In genomic region chr10:111865550-111865949, GRCh38 we compare ENCODE assay signal across 37 cellular contexts.
DNase-seq lines count a peak whose midpoint lies in the region; ATAC-seq, FAIRE-seq and TF ChIP-seq lines count a peak whose summit lies in the region.
"Had no signal": no experiment of that assay in that cellular context is flagged by ENCODE, and none has a peak within 500 bp of the region (broad histone marks: within the 10 kb centered on the region; RNA-seq: fewer than 3 reads in every experiment).

No MANE protein-coding gene starts in this region.

- no peak for TF ChIP-seq POLR2A in H1 (IDR thresholded peaks at IDR 0.05; ENCODE audit: control extremely low read depth in 1 of 2, low read depth in 2 of 2, low read length in 2 of 2)
- no peak for TF ChIP-seq POLR2A in esophagus muscularis mucosa (IDR thresholded peaks at IDR 0.05; ENCODE audit: low read depth)

- H3K79me1 ChIP-seq in H1 (ENCODE audit: low read depth, low read length) (no peaks in the 10 kb centered on the region), mesendoderm (ENCODE audit: low read length) (no peaks in the 10 kb centered on the region)

- H4K5ac ChIP-seq in H1 (ENCODE audit: insufficient read length, low read depth, low read length) (no peak overlapping the region), mesendoderm (ENCODE audit: low read length) (no peak overlapping the region)

- no peak overlapping the region for H4K8ac ChIP-seq in H1 (ENCODE audit: extremely low read depth, insufficient read depth, low read length)
- H4K8ac ChIP-seq in mesendoderm (ENCODE audit: low read depth, low read length) = no peak overlapping the region

- 95% methylated on average over 3 of the region's 3 CpGs; no CpG with 5 or more reads in 1 of the 2 experiments for WGBS in H1 (ENCODE audit: extremely low coverage in 1 of 2, insufficient coverage in 1 of 2, insufficient read length in 1 of 2, insufficient replicate concordance in 2 of 2, low coverage in 1 of 2, low lambda C conversion rate in 2 of 2, missing lambda C conversion rate in 1 of 2), 2 experiments
- 71% methylated on average over 3 of the region's 3 CpGs for WGBS in esophagus muscularis mucosa
- WGBS in mesendoderm (ENCODE audit: extremely low coverage, insufficient coverage, low lambda C conversion rate) = no CpG with 5 or more reads among the region's 3 CpGs

- H2BK120ac ChIP-seq in H1 (replicated peaks; ENCODE audit: low read depth, low read length) (no peak overlapping the region), mesendoderm (ENCODE audit: low read depth, low read length) (no peak overlapping the region)

- ATAC-seq in GM23338 (no peak), HG03108 (IDR thresholded peaks at IDR 0.05; ENCODE audit: unreplicated experiment) (no peak)
- ATAC-seq: A549; CD8-positive, alpha-beta T cell had no signal

- H3K4me3 ChIP-seq in GM23338 (no peak overlapping the region), H1 (ENCODE audit: extremely low read depth in 1 of 4, insufficient read depth in 2 of 4, low read depth in 3 of 4, low read length in 4 of 4) (no peak overlapping the region), esophagus muscularis mucosa (no peak overlapping the region), mesendoderm (ENCODE audit: low read length) (no peak overlapping the region)
- H3K4me3 ChIP-seq: A549; BLaER1; BLaER1 treated with 17β-estradiol and CSF1 and Interleukin-3, amounts not matched to agents 10 nM and 100 nM had no signal

- H2AFZ ChIP-seq in GM23338 (0 out of 2 replicates have a peak overlapping the region, but pooled peaks have one; percentile 23), H1 (ENCODE audit: low read length) (peak overlapping the region; percentile 25; the same call in 1 of the 2 replicates)

- H2BK15ac ChIP-seq in H1 (ENCODE audit: low read length) = no peak overlapping the region
- no peak overlapping the region for H2BK15ac ChIP-seq in mesendoderm (replicated peaks; ENCODE audit: low read depth)

- H3K27ac Mint-ChIP-seq in GM23338 = no peak overlapping the region
- H3K27ac Mint-ChIP-seq: B cell; CD14-positive monocyte; CD4-positive, alpha-beta memory T cell; CD4-positive, alpha-beta T cell; CD4-positive, CD25-positive, alpha-beta regulatory T cell; CD8-positive, alpha-beta memory T cell; CD8-positive, alpha-beta T cell had no signal

- TF ChIP-seq CTCF in GM23338 (conservative IDR thresholded peaks at IDR 0.05; ENCODE audit: low read depth in 2 of 2) = no peak
- no peak for TF ChIP-seq CTCF in H1 (IDR thresholded peaks at IDR 0.05; ENCODE audit: control extremely low read depth in 1 of 3, insufficient read depth in 1 of 3, low read depth in 1 of 3, low read length in 3 of 3)
- no peak for TF ChIP-seq CTCF in esophagus muscularis mucosa (IDR thresholded peaks at IDR 0.05)

- H3K18ac ChIP-seq in H1 (ENCODE audit: extremely low read depth, low read length) = no peak overlapping the region
- no peak overlapping the region for H3K18ac ChIP-seq in mesendoderm (ENCODE audit: low read length)

- no peak overlapping the region for H3K4me3 Mint-ChIP-seq in GM23338
- H3K4me3 Mint-ChIP-seq: B cell; CD14-positive monocyte; CD4-positive, alpha-beta memory T cell; CD4-positive, alpha-beta T cell; CD4-positive, CD25-positive, alpha-beta regulatory T cell; CD8-positive, alpha-beta memory T cell; CD8-positive, alpha-beta T cell had no signal

- peaks cover 4% of the 10 kb centered on the region; the same call in 2 of the 3 replicates for H3K9me3 Mint-ChIP-seq in GM23338
- H3K9me3 Mint-ChIP-seq: CD4-positive, alpha-beta T cell had no signal

- H3K36me3 ChIP-seq in GM23338 (ENCODE audit: insufficient read depth) (no peaks in the 10 kb centered on the region), H1 (ENCODE audit: control insufficient read depth in 2 of 4, insufficient read depth in 4 of 4, low read length in 3 of 4) (no peaks in the 10 kb centered on the region), esophagus muscularis mucosa (no peaks in the 10 kb centered on the region), mesendoderm (ENCODE audit: control insufficient read depth, insufficient read depth, low read length) (no peaks in the 10 kb centered on the region)
- H3K36me3 ChIP-seq: BE2C; BLaER1; BLaER1 treated with 17β-estradiol and CSF1 and Interleukin-3, amounts not matched to agents 10 nM and 100 nM had no signal

- no peak overlapping the region for H2BK12ac ChIP-seq in H1 (ENCODE audit: low read depth, low read length)

- no peak overlapping the region for H3K9ac ChIP-seq in H1 (replicated peaks in 1 of 4; ENCODE audit: extremely low read depth in 1 of 4, low read depth in 3 of 4, low read length in 3 of 4)
- no peak overlapping the region for H3K9ac ChIP-seq in mesendoderm (ENCODE audit: low read length)
- H3K9ac ChIP-seq: BLaER1; BLaER1 treated with 17β-estradiol and CSF1 and Interleukin-3, amounts not matched to agents 10 nM and 100 nM had no signal

- POLR2A ChIA-PET in H1 (lab: Charles Lee; ENCODE audit: partially characterized antibody) = no interaction called here

- H3K27ac ChIP-seq in GM23338 (ENCODE audit: low read depth) = no peak overlapping the region
- no peak overlapping the region for H3K27ac ChIP-seq in H1 (ENCODE audit: low read depth, low read length)
- H3K27ac ChIP-seq in esophagus muscularis mucosa (replicated peaks in 1 of 4) = no peak overlapping the region
- H3K27ac ChIP-seq in mesendoderm (ENCODE audit: low read depth, low read length) = no peak overlapping the region
- H3K27ac ChIP-seq: 22Rv1; A549; BLaER1; BLaER1 treated with 17β-estradiol and CSF1 and Interleukin-3, amounts not matched to agents 10 nM and 100 nM; C4-2B had no signal

- peaks cover 0 to 4% of the 10 kb centered on the region in 2 experiments; a peak in 1 of 4 replicates for H3K9me3 ChIP-seq in H1 (ENCODE audit: insufficient read depth in 2 of 2, low read depth in 1 of 2, low read length in 1 of 2)
- H3K9me3 ChIP-seq in esophagus muscularis mucosa = no peaks in the 10 kb centered on the region
- H3K9me3 ChIP-seq: A549, BE2C, Caco-2 had no signal

- no peak for FAIRE-seq in H1 (lab: Jason Lieb, UNC)
- FAIRE-seq: A204.1, A549, D721Med had no signal

- no peaks in the 10 kb centered on the region for H4K20me1 ChIP-seq in GM23338 (replicated peaks; ENCODE audit: insufficient read depth)
- no peaks in the 10 kb centered on the region for H4K20me1 ChIP-seq in H1 (replicated peaks in 1 of 2; ENCODE audit: control insufficient read depth in 1 of 2, insufficient read depth in 2 of 2, low read length in 2 of 2)
- H4K20me1 ChIP-seq: BLaER1; BLaER1 treated with 17β-estradiol and CSF1 and Interleukin-3, amounts not matched to agents 10 nM and 100 nM had no signal

- no peaks in the 10 kb centered on the region for H3K79me2 ChIP-seq in GM23338 (replicated peaks; ENCODE audit: insufficient read depth)
- H3K79me2 ChIP-seq in H1 (ENCODE audit: control insufficient read depth in 1 of 2, insufficient read depth in 2 of 2, low read length in 2 of 2) = no peaks in the 10 kb centered on the region
- no peaks in the 10 kb centered on the region for H3K79me2 ChIP-seq in mesendoderm (ENCODE audit: control insufficient read depth, insufficient read depth, low read length)

- H3K9me2 ChIP-seq in GM23338 (ENCODE audit: insufficient read depth) = peaks cover 18% of the 10 kb centered on the region; the same call in 1 of the 2 replicates

- TF ChIP-seq RAD21 in H1 (IDR thresholded peaks at IDR 0.05 in 1 of 2, conservative IDR thresholded peaks at IDR 0.05 in 1 of 2; ENCODE audit: low read depth in 2 of 2, low read length in 2 of 2) = no peak

- H2AK5ac ChIP-seq in H1 (ENCODE audit: low read depth, low read length) (no peak overlapping the region), mesendoderm (ENCODE audit: low read length) (no peak overlapping the region)

- H2BK20ac ChIP-seq in H1 (ENCODE audit: low read length) = no peak overlapping the region; the same call in 1 of the 2 replicates

- intact Hi-C loops in esophagus muscularis mucosa (cut with DNase I) = no loop called here

- H3K27me3 Mint-ChIP-seq in GM23338 (ENCODE audit: insufficient read depth, low read depth, poor library complexity) = peaks cover 3% of the 10 kb centered on the region
- H3K27me3 Mint-ChIP-seq: CD4-positive, alpha-beta T cell had no signal

- TF ChIP-seq EP300 in H1 (IDR thresholded peaks at IDR 0.05; ENCODE audit: borderline replicate concordance in 1 of 2, low read depth in 2 of 2, low read length in 2 of 2) (no peak), esophagus muscularis mucosa (IDR thresholded peaks at IDR 0.05) (no peak)

- DNase-seq in GM23338 (ENCODE audit: low spot score) (no peak), H1 (ENCODE audit: low read depth in 1 of 2, low spot score in 2 of 2) (no peak), esophagus muscularis mucosa (ENCODE audit: extremely low spot score) (peak; percentile 53), mesendoderm (peak; percentile 75), KG1 (lab: John Stamatoyannopoulos, UW) (no peak), AG08395 (ENCODE audit: low spot score) (no peak), NCI-H2196 (lab: John Stamatoyannopoulos, UW; ENCODE audit: unreplicated experiment) (no peak)
- DNase-seq: 8988T; ACHN; AML-193; BE2C; C1 segment of cervical spinal cord; Caco-2; Calu3; CD4-positive, alpha-beta memory T cell; CD4-positive, alpha-beta T cell; CD4-positive, CD25-positive, alpha-beta regulatory T cell; CD8-positive, alpha-beta memory T cell; CD8-positive, alpha-beta T cell; COR-L47; DMS 273 treated with DMSO at 0.1 percent for 48 hours; DMS153; DMS53; DMS79; DMS79 treated with DMSO at 0.1 percent for 48 hours; DND-41; EL had no signal

- H3K56ac ChIP-seq in H1 (replicated peaks; ENCODE audit: insufficient read length, low read depth, low read length) (no peak overlapping the region), mesendoderm (ENCODE audit: low read length) (no peak overlapping the region)

- no peak overlapping the region for H3K4me2 ChIP-seq in GM23338
- no peak overlapping the region for H3K4me2 ChIP-seq in H1 (ENCODE audit: insufficient read depth in 1 of 2, low read depth in 2 of 2, low read length in 2 of 2)
- H3K4me2 ChIP-seq in mesendoderm (ENCODE audit: low read length) = no peak overlapping the region
- H3K4me2 ChIP-seq: A549; BLaER1; BLaER1 treated with 17β-estradiol and CSF1 and Interleukin-3, amounts not matched to agents 10 nM and 100 nM had no signal

- no peak overlapping the region for H2BK5ac ChIP-seq in H1 (ENCODE audit: low read depth, low read length)
- no peak overlapping the region for H2BK5ac ChIP-seq in mesendoderm (ENCODE audit: low read length)

- H3K4me1 Mint-ChIP-seq in GM23338 = peaks cover 15% of the 10 kb centered on the region
- H3K4me1 Mint-ChIP-seq: B cell; CD14-positive monocyte; CD4-positive, alpha-beta memory T cell; CD4-positive, CD25-positive, alpha-beta regulatory T cell; CD8-positive, alpha-beta memory T cell had no signal

- H3K4ac ChIP-seq in H1 (replicated peaks; ENCODE audit: insufficient read length, low read depth, low read length) (no peak overlapping the region), mesendoderm (ENCODE audit: low read depth, low read length) (no peak overlapping the region)

- peaks cover 13% of the 10 kb centered on the region; the same call in 1 of the 3 replicates for H3K36me3 Mint-ChIP-seq in GM23338 (ENCODE audit: low read depth)
- H3K36me3 Mint-ChIP-seq: CD14-positive monocyte; CD4-positive, alpha-beta memory T cell; CD4-positive, CD25-positive, alpha-beta regulatory T cell; CD8-positive, alpha-beta memory T cell; CD8-positive, alpha-beta T cell had no signal

- peaks cover 11% of the 10 kb centered on the region for H3K4me1 ChIP-seq in GM23338 (ENCODE audit: insufficient read depth)
- H3K4me1 ChIP-seq in H1 (replicated peaks in 1 of 4; ENCODE audit: control insufficient read depth in 3 of 4, insufficient read depth in 4 of 4, low read length in 3 of 4) = peaks cover 3 to 6% (median 4%) of the 10 kb centered on the region in 4 experiments; a peak in 4 of 7 replicates
- H3K4me1 ChIP-seq in esophagus muscularis mucosa = no peaks in the 10 kb centered on the region
- peaks cover 2% of the 10 kb centered on the region for H3K4me1 ChIP-seq in mesendoderm (ENCODE audit: control insufficient read depth, low read depth, low read length)
- H3K4me1 ChIP-seq: A549; BE2C; BLaER1; BLaER1 treated with 17β-estradiol and CSF1 and Interleukin-3, amounts not matched to agents 10 nM and 100 nM; Caco-2 had no signal

- no peaks in the 10 kb centered on the region for H3F3A ChIP-seq in GM23338 (replicated peaks; ENCODE audit: low read depth)

- H4K91ac ChIP-seq in H1 (replicated peaks; ENCODE audit: insufficient read length, low read length) = no peak overlapping the region

- CTCF ChIA-PET in H1 (lab: Charles Lee; ENCODE audit: partially characterized antibody) = interaction anchor here (1.1 kb wide), 1 partner anchor 11 kb away, joined by 4 read pairs; no protein-coding TSS in a partner anchor

- no peaks in the 10 kb centered on the region for H3K23me2 ChIP-seq in H1 (ENCODE audit: low read depth, low read length)

- no peak overlapping the region for H3K23ac ChIP-seq in H1 (ENCODE audit: insufficient read length)
- H3K23ac ChIP-seq in mesendoderm (ENCODE audit: low read length) = no peak overlapping the region

- no peak overlapping the region for H3K14ac ChIP-seq in H1 (ENCODE audit: insufficient read length)

- H3K27me3 ChIP-seq in GM23338 (ENCODE audit: insufficient read depth) (no peaks in the 10 kb centered on the region), H1 (replicated peaks in 1 of 4; ENCODE audit: control insufficient read depth in 3 of 4, extremely low read depth in 1 of 4, insufficient read depth in 3 of 4, low read length in 3 of 4) (no peaks in the 10 kb centered on the region), esophagus muscularis mucosa (no peaks in the 10 kb centered on the region), mesendoderm (ENCODE audit: insufficient read depth, low read length, poor library complexity) (no peaks in the 10 kb centered on the region)
- H3K27me3 ChIP-seq: BE2C; BLaER1; BLaER1 treated with 17β-estradiol and CSF1 and Interleukin-3, amounts not matched to agents 10 nM and 100 nM had no signal

Comparison
In these comparisons a context has a peak if more than half of its experiments do, and no peak if none do; other contexts are left out.
1. DNase-seq: peak in esophagus muscularis mucosa (single experiment) and mesendoderm (single experiment); none in GM23338 (single experiment), H1 (0 of 2), KG1 (single experiment), AG08395 (single experiment) and NCI-H2196 (single experiment).